In genomic region chr12:125033296-125033695, GRCh38 we compare ENCODE assay signal across 2 cellular contexts.
TF ChIP-seq lines count a peak whose summit lies in the region.

No MANE protein-coding gene starts in this region.

TF ChIP-seq in GM23338, 12 proteins besides CTCF, POLR2A, EP300 and RAD21 (continued from another document):
- TF ChIP-seq ZNF462 (CRISPR knock-in tag; IDR thresholded peaks at IDR 0.05): no peak
- no peak for TF ChIP-seq STAT1 (IDR thresholded peaks at IDR 0.05; ENCODE audit: unreplicated experiment)
- no peak for TF ChIP-seq REST (IDR thresholded peaks at IDR 0.05; ENCODE audit: unreplicated experiment)
- TF ChIP-seq EZH2 (IDR thresholded peaks at IDR 0.05; ENCODE audit: low read depth, unreplicated experiment): no peak
- no peak for TF ChIP-seq POLR2AphosphoS5 (IDR thresholded peaks at IDR 0.05; ENCODE audit: low read depth)
- TF ChIP-seq NANOG (IDR thresholded peaks at IDR 0.05; ENCODE audit: borderline replicate concordance): no peak
- TF ChIP-seq JUNB (IDR thresholded peaks at IDR 0.05; ENCODE audit: unreplicated experiment): no peak
- TF ChIP-seq ZNF114 (CRISPR knock-in tag; IDR thresholded peaks at IDR 0.05): no peak

TF ChIP-seq in WTC11, 78 proteins besides CTCF, POLR2A, EP300 and RAD21 (continued from another document):
- TF ChIP-seq ZNF532 (CRISPR knock-in tag; IDR thresholded peaks at IDR 0.05; ENCODE audit: borderline replicate concordance) (no peak), ZSCAN18 (CRISPR knock-in tag; IDR thresholded peaks at IDR 0.05) (no peak), PRDM15 (CRISPR knock-in tag; IDR thresholded peaks at IDR 0.05) (no peak), FOXK1 (CRISPR knock-in tag; IDR thresholded peaks at IDR 0.05) (no peak), ATF3 (CRISPR knock-in tag; conservative IDR thresholded peaks at IDR 0.05) (no peak), ZNF281 (CRISPR knock-in tag; IDR thresholded peaks at IDR 0.05) (no peak), JAZF1 (CRISPR knock-in tag; IDR thresholded peaks at IDR 0.05) (no peak), ZNF263 (CRISPR knock-in tag; IDR thresholded peaks at IDR 0.05; ENCODE audit: low read depth) (no peak), FOXP1 (CRISPR knock-in tag; IDR thresholded peaks at IDR 0.05; ENCODE audit: borderline replicate concordance) (no peak), ETV6 (CRISPR knock-in tag; IDR thresholded peaks at IDR 0.05) (no peak), HMGXB4 (CRISPR knock-in tag; IDR thresholded peaks at IDR 0.05) (no peak), IRF2 (CRISPR knock-in tag; IDR thresholded peaks at IDR 0.05; ENCODE audit: borderline replicate concordance, low read depth) (no peak)
TF ChIP-seq in WTC11: peak in this region for 0.
